Comparison of ENCODE assay signal across 23 cellular contexts in the genomic region with DNA sequence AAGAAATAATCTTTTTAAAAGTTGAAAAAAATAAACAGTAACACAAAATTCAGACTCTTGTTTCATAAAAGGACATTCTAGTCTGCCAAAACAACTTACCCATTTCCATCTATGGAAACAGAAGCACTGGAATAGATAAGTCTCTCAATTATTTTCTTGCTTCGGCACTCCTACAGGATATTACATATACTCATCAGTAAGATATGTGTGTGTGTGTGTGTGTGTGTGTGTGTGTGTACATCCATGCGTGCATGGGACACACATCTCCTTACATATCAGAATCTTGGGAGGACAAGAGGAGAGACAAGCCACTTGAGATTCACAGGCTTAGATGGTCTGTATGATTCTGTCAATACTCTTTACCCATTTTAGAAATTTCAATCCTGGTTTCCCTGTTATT.
"Had no signal": no experiment of that assay in that cellular context is flagged by ENCODE, and none has a peak within 500 bp of the region (broad histone marks: within the 10 kb centered on the region; RNA-seq: fewer than 3 reads in every experiment).

No MANE protein-coding gene starts in this region.

- H3K27ac ChIP-seq: ascending aorta, cardiac muscle cell had no signal

- H3K27me3 ChIP-seq: ascending aorta, cardiac muscle cell had no signal

- H3K36me3 ChIP-seq: cardiac muscle cell had no signal

- H3K4me1 ChIP-seq: ascending aorta had no signal

- ATAC-seq: activated CD8-positive, alpha-beta T cell treated with anti-CD3 and anti-CD28 coated beads, Interleukin-2, amount 10 ng/mL, durations not matched to agents 7 days and 5 days; activated naive CD8-positive, alpha-beta T cell treated with anti-CD3 and anti-CD28 coated beads, Interleukin-2, amount 50 U/mL, for 24 hours; T-helper 17 cell; WTC11 had no signal

- H3K4me3 ChIP-seq: ascending aorta, cardiac muscle cell had no signal

- DNase-seq: activated CD4-positive, alpha-beta T cell treated with anti-CD3 and anti-CD28 coated beads for 48 hours; activated CD4-positive, alpha-beta T cell treated with anti-CD3 and anti-CD28 coated beads, Interleukin-2, amount 50 U/mL, for 4 hours; activated CD4-positive, CD25-positive, alpha-beta regulatory T cell treated with anti-CD3 and anti-CD28 coated beads, Interleukin-2, amount 50 U/mL, for 72 hours; activated CD8-positive, alpha-beta memory T cell treated with anti-CD3 and anti-CD28 coated beads, Interleukin-2, amount 50 U/mL, for 48 hours; activated CD8-positive, alpha-beta T cell treated with anti-CD3 and anti-CD28 coated beads, Interleukin-2, amount 10 ng/mL, durations not matched to agents 7 days and 5 days; activated effector memory CD4-positive, alpha-beta T cell treated with Interleukin-2 at 50 U/mL for 16 hours; activated naive CD4-positive, alpha-beta T cell; activated naive CD8-positive, alpha-beta T cell treated with anti-CD3 and anti-CD28 coated beads, Interleukin-2, amount 50 U/mL, for 24 hours; activated T-cell treated with anti-CD3 and anti-CD28 coated beads, Interleukin-2, amount 50 U/mL, for 1 hour; amniotic stem cell; Kasumi-1; NCI-H1105 treated with DMSO at 0.1 percent for 48 hours; NCI-H146; NCI-H187 treated with DMSO at 0.1 percent for 48 hours; NCI-H2081 treated with DMSO at 0.1 percent for 48 hours; NCI-H446; NCI-H524; SHP77 treated with DMSO at 0.1 percent for 48 hours; T-helper 17 cell; T-helper 9 cell had no signal

- H3K9me3 ChIP-seq: ascending aorta had no signal
